In the genomic region with DNA sequence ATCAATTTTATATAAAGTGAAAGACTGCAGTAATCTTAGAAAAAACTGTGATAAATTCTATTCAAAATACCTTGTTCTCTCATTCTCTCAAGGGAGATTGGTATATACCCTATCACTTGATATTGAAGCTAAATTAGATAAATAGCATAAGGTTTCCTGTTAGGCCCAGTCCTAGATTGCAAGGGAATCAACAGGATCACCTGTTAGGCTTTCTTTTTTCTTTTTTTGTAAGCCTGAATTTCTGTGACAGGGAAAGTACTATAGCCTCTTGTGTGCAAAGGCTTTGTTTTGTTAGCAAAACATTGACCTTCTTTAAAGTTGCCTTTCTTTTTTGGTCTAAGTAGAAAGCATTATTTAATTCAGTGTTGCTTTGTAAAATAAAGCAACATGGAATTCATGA, we compare ENCODE assay signal across 22 cellular contexts.
DNase-seq lines count a peak whose midpoint lies in the region; ATAC-seq, FAIRE-seq and TF ChIP-seq lines count a peak whose summit lies in the region.
"Had no signal": no experiment of that assay in that cellular context is flagged by ENCODE, and none has a peak within 500 bp of the region (broad histone marks: within the 10 kb centered on the region; RNA-seq: fewer than 3 reads in every experiment).

No MANE protein-coding gene starts in this region.

- no peaks in the 10 kb centered on the region for H3K9me3 Mint-ChIP-seq in naive thymus-derived CD8-positive, alpha-beta T cell
- H3K9me3 Mint-ChIP-seq: GM23338 had no signal

- H3K27ac Mint-ChIP-seq in naive thymus-derived CD8-positive, alpha-beta T cell = peak overlapping the region in 8 of 10 donors; percentile 19 to 85 (median 74)
- H3K27ac Mint-ChIP-seq: GM23338 had no signal

- no peak overlapping the region for H2AFZ ChIP-seq in OCI-LY7 (ENCODE audit: low read length)
- H2AFZ ChIP-seq: GM23338 had no signal

- peaks cover 0 to 26% (median 0%) of the 10 kb centered on the region in 3 donors for H3K36me3 Mint-ChIP-seq in naive thymus-derived CD8-positive, alpha-beta T cell

- peaks cover 11 to 99% (median 74%) of the 10 kb centered on the region in 11 experiments; a peak in 16 of 22 replicates for H4K20me1 ChIP-seq in BLaER1 treated with 17β-estradiol and CSF1 and Interleukin-3, amounts not matched to agents 10 nM and 100 nM
- H4K20me1 ChIP-seq in OCI-LY7 (ENCODE audit: insufficient read depth, low read length) = no peaks in the 10 kb centered on the region

- peaks cover 28 to 49% (median 37%) of the 10 kb centered on the region in 10 experiments for H3K4me1 ChIP-seq in BLaER1 treated with 17β-estradiol and CSF1 and Interleukin-3, amounts not matched to agents 10 nM and 100 nM
- peaks cover 4% of the 10 kb centered on the region for H3K4me1 ChIP-seq in OCI-LY7 (ENCODE audit: insufficient read depth, low read length, poor library complexity, severe bottlenecking)
- H3K4me1 ChIP-seq: BE2C, SJCRH30 had no signal

- H3K36me3 ChIP-seq in BLaER1 treated with 17β-estradiol and CSF1 and Interleukin-3, amounts not matched to agents 10 nM and 100 nM = peaks cover 0 to 18% (median 4%) of the 10 kb centered on the region in 11 experiments; a peak in 8 of 22 replicates
- no peaks in the 10 kb centered on the region for H3K36me3 ChIP-seq in OCI-LY7 (ENCODE audit: insufficient read depth, low read length)
- H3K36me3 ChIP-seq: BE2C, SJCRH30 had no signal

- H3K27me3 Mint-ChIP-seq in naive thymus-derived CD8-positive, alpha-beta T cell = no peaks in the 10 kb centered on the region

- H3K4me2 ChIP-seq in BLaER1 treated with 17β-estradiol and CSF1 and Interleukin-3, amounts not matched to agents 10 nM and 100 nM = peak overlapping the region; percentile 51 to 77 (median 61); a peak in 20 of 22 replicates
- H3K4me2 ChIP-seq in OCI-LY7 (ENCODE audit: low read length) = peak overlapping the region; percentile 26; the same call in 1 of the 2 replicates
- H3K4me2 ChIP-seq: GM23338 had no signal

- H3K4me1 Mint-ChIP-seq in naive thymus-derived CD8-positive, alpha-beta T cell = peaks cover 46 to 92% (median 88%) of the 10 kb centered on the region in 4 donors

- TF ChIP-seq CTCF in OCI-LY7 (conservative IDR thresholded peaks at IDR 0.05; ENCODE audit: low read length) = no peak
- no peak for TF ChIP-seq CTCF in RWPE1 (conservative IDR thresholded peaks at IDR 0.05; ENCODE audit: low read depth)

- CTCF ChIA-PET in OCI-LY7 (lab: Charles Lee; ENCODE audit: unreplicated experiment) = no interaction called here
- CTCF ChIA-PET in RWPE1 (lab: Yijun Ruan, JAX) = interaction anchor here (0.7 kb wide), 1 partner anchor 81 kb away, joined by 3 read pairs; no protein-coding TSS in a partner anchor

- intact Hi-C loops in OCI-LY7 (cut with micrococcal nuclease; ENCODE audit: unreplicated experiment) = no loop called here

- H3K27me3 ChIP-seq in BLaER1 treated with 17β-estradiol and CSF1 and Interleukin-3, amounts not matched to agents 10 nM and 100 nM = no peaks in the 10 kb centered on the region
- H3K27me3 ChIP-seq: BE2C, SJCRH30 had no signal

- H3K9me3 ChIP-seq in BLaER1 treated with 17β-estradiol and CSF1 and Interleukin-3, amounts not matched to agents 10 nM and 100 nM (replicated peaks in 1 of 11) = peaks cover 0 to 3% (median 0%) of the 10 kb centered on the region in 11 experiments; a peak in 1 of 22 replicates
- H3K9me3 ChIP-seq in OCI-LY7 (ENCODE audit: low read length) = no peaks in the 10 kb centered on the region
- H3K9me3 ChIP-seq: BE2C, SJCRH30 had no signal

- H3K4me3 ChIP-seq in BLaER1 treated with 17β-estradiol and CSF1 and Interleukin-3, amounts not matched to agents 10 nM and 100 nM = peak overlapping the region in 2 of 10 experiments; percentile 4 to 15; a peak in 1 of 20 replicates
- H3K4me3 ChIP-seq in OCI-LY7 (ENCODE audit: low read depth, low read length, poor library complexity, severe bottlenecking) = no peak overlapping the region
- H3K4me3 ChIP-seq: GM23338, SJCRH30 had no signal

- DNase-seq in GF-D8 (lab: John Stamatoyannopoulos, UW) (peak; percentile 25), OCI-LY7 (ENCODE audit: low spot score) (no peak), NCI-H2107 treated with DMSO at 0.1 percent for 48 hours (lab: John Stamatoyannopoulos, UW; ENCODE audit: unreplicated experiment) (no peak), RCC 7860 (ENCODE audit: low spot score) (no peak), cerebellar nuclear complex (lab: John Stamatoyannopoulos, UW) (no peak), RWPE1 (ENCODE audit: low spot score) (no peak)
- no peak for DNase-seq in naive thymus-derived CD8-positive, alpha-beta T cell
- DNase-seq: BE2C, GDM1, Karpas-422, MM.1S, NCI-H1105, NCI-H1694 treated with DMSO at 0.1 percent for 48 hours, NCI-H345, NCI-H526 treated with DMSO at 0.1 percent for 48 hours, OCI-M1, SJCRH30 had no signal

- peak overlapping the region in 2 of 11 experiments; percentile 3 to 20; a peak in 3 of 22 replicates for H3K9ac ChIP-seq in BLaER1 treated with 17β-estradiol and CSF1 and Interleukin-3, amounts not matched to agents 10 nM and 100 nM

- no peak for FAIRE-seq in RCC 7860 (lab: Jason Lieb, UNC)
- FAIRE-seq: GM12891, GM18507 had no signal

- H3K9me2 ChIP-seq in OCI-LY7 (ENCODE audit: insufficient read depth, low read length) = no peaks in the 10 kb centered on the region

- H3K27ac ChIP-seq in BLaER1 treated with 17β-estradiol and CSF1 and Interleukin-3, amounts not matched to agents 10 nM and 100 nM = peak overlapping the region in 8 of 11 experiments; percentile 9 to 64 (median 38); a peak in 11 of 22 replicates
- H3K27ac ChIP-seq in OCI-LY7 (ENCODE audit: low read depth, low read length, poor library complexity, severe bottlenecking) (no peak overlapping the region), RWPE1 (no peak overlapping the region)
- H3K27ac ChIP-seq: SJCRH30 had no signal

- peaks cover 38% of the 10 kb centered on the region; the same call in 1 of the 2 replicates for H3K79me2 ChIP-seq in OCI-LY7 (ENCODE audit: insufficient read depth, low read depth, low read length)

- H3K4me3 Mint-ChIP-seq in naive thymus-derived CD8-positive, alpha-beta T cell = peak overlapping the region in 6 of 10 donors; percentile 11 to 36 (median 26)
- H3K4me3 Mint-ChIP-seq: GM23338 had no signal

- BruUV-seq in OCI-LY7 (replicated peaks; lab: Mats Ljungman, UMichigan) = no TSS peak

- POLR2A ChIA-PET in OCI-LY7 (lab: Charles Lee) (no interaction called here), RWPE1 (lab: Yijun Ruan, JAX; ENCODE audit: low non-redundant PET) (no interaction called here)
- POLR2A ChIA-PET in naive thymus-derived CD8-positive, alpha-beta T cell (lab: Charles Lee) = no interaction called here

- ATAC-seq in naive thymus-derived CD8-positive, alpha-beta T cell = no peak
- ATAC-seq: HCT116 had no signal

Comparison
In these comparisons a context has a peak if more than half of its experiments do, and no peak if none do; other contexts are left out.
1. H3K27ac ChIP-seq: peak in BLaER1 treated with 17β-estradiol and CSF1 and Interleukin-3, amounts not matched to agents 10 nM and 100 nM (8 of 11); none in OCI-LY7 (single experiment) and RWPE1 (single experiment).